ENCODE assay signal across 12 cellular contexts in the genomic region with DNA sequence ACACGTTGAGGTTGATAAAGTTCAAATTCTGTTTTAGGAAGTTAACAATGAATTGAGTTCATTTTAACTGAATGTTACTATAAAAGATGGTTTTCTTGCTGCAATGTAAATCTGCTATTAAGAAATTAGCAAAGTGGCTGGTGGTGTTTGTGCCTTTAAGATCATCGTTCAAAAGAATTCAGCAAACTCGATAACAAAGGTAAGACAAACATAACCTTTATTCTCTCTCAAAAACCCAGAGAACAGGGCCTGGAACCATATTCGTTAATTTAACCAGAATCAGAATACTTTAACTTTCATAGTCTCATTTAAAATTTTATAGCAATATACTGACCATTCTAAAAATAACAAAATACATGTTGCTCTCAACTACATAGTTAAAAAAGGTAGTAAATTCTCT.
"Had no signal": no experiment of that assay in that cellular context is flagged by ENCODE, and none has a peak within 500 bp of the region (broad histone marks: within the 10 kb centered on the region; RNA-seq: fewer than 3 reads in every experiment).

No MANE protein-coding gene starts in this region.

- H3K27ac Mint-ChIP-seq: endodermal cell; natural killer cell; stimulated activated naive CD8-positive, alpha-beta T cell treated with anti-CD3 and anti-CD28 coated beads, Interleukin-15, amount 100 ng/mL, for 72 hours had no signal

- H3K36me3 Mint-ChIP-seq: natural killer cell had no signal

- H3K9me3 ChIP-seq: mucosa of descending colon, spleen, testis had no signal

- FAIRE-seq: urothelium cell line had no signal

- H3K9me3 Mint-ChIP-seq: endodermal cell; natural killer cell; stimulated activated naive CD8-positive, alpha-beta T cell treated with anti-CD3 and anti-CD28 coated beads, Interleukin-15, amount 100 ng/mL, for 72 hours had no signal

- H3K4me3 Mint-ChIP-seq: endodermal cell; natural killer cell; stimulated activated naive CD8-positive, alpha-beta T cell treated with anti-CD3 and anti-CD28 coated beads, Interleukin-15, amount 100 ng/mL, for 72 hours had no signal

- H3K27ac ChIP-seq: spleen, testis had no signal

- H3K4me3 ChIP-seq: mucosa of descending colon, spleen, testis had no signal

- H3K36me3 ChIP-seq: spleen had no signal

- DNase-seq: activated naive CD4-positive, alpha-beta T cell; aorta; endodermal cell; erythroblast; mucosa of descending colon; natural killer cell; nucleus accumbens; right cardiac atrium; spleen; stimulated activated naive CD8-positive, alpha-beta T cell treated with anti-CD3 and anti-CD28 coated beads, Interleukin-15, amount 100 ng/mL, for 72 hours; testis had no signal

- H3K27me3 ChIP-seq: testis had no signal
